6 cellular contexts compared by ENCODE assay signal in the genomic region with DNA sequence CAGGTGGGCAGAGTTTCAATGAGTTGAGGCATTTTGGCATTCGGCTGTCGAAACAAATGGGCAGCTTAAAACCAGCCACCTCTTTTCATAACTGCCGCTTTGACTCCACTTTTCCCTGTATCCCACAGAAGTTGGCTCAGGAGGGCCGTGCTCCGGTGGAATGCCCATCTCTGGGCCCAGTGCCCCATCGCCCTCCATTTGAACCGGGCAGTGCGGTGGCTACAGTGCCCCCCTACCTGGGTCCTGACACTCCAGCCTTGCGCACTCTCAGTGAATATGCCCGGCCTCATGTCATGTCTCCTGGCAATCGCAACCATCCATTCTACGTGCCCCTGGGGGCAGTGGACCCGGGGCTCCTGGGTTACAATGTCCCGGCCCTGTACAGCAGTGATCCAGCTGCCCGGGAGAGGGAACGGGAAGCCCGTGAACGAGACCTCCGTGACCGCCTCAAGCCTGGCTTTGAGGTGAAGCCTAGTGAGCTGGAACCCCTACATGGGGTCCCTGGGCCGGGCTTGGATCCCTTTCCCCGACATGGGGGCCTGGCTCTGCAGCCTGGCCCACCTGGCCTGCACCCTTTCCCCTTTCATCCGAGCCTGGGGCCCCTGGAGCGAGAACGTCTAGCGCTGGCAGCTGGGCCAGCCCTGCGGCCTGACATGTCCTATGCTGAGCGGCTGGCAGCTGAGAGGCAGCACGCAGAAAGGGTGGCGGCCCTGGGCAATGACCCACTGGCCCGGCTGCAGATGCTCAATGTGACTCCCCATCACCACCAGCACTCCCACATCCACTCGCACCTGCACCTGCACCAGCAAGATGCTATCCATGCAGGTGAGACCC.
DNase-seq lines count a peak whose midpoint lies in the region; ATAC-seq and TF ChIP-seq lines count a peak whose summit lies in the region.

No MANE protein-coding gene starts in this region.

- TF ChIP-seq CTCF in choroid plexus epithelial cell (conservative IDR thresholded peaks at IDR 0.05; ENCODE audit: low read depth, low read length) (no peak), parathyroid adenoma (IDR thresholded peaks at IDR 0.05) (no peak)

- H3K4me3 ChIP-seq in HUES6 (ENCODE audit: low read depth, low read length) (peak overlapping the region; percentile 71), choroid plexus epithelial cell (ENCODE audit: low read depth, low read length) (peak overlapping the region; percentile 74), parathyroid adenoma (ENCODE audit: low read depth, low read length) (peak overlapping the region; percentile 54)

- DNase-seq in choroid plexus epithelial cell (ENCODE audit: low read depth): no peak
- DNase-seq in ACHN: no peak
- DNase-seq in AG08396 (ENCODE audit: low spot score): no peak

- H3K9me3 ChIP-seq in HUES6 (ENCODE audit: control insufficient read depth, insufficient read depth, low read depth, low read length): no peaks in the 10 kb centered on the region
- no peaks in the 10 kb centered on the region for H3K9me3 ChIP-seq in parathyroid adenoma (ENCODE audit: control insufficient read depth, low read length)

- peaks cover 17% of the 10 kb centered on the region for H3K4me1 ChIP-seq in HUES6 (ENCODE audit: control insufficient read depth, insufficient read depth, low read length)
- peaks cover 14% of the 10 kb centered on the region for H3K4me1 ChIP-seq in parathyroid adenoma

- H3K27ac ChIP-seq in HUES6 (ENCODE audit: low read depth, low read length) (peak overlapping the region; percentile 65), parathyroid adenoma (peak overlapping the region; percentile 79)

- peak overlapping the region; percentile 43 for H3K4me2 ChIP-seq in parathyroid adenoma (ENCODE audit: low read length)

- peak overlapping the region; percentile 99 for H3K9ac ChIP-seq in HUES6 (ENCODE audit: low read length)
- H3K9ac ChIP-seq in parathyroid adenoma: no peak overlapping the region

- H2AFZ ChIP-seq in parathyroid adenoma: no peak overlapping the region

- peaks cover 53% of the 10 kb centered on the region for H3K36me3 ChIP-seq in HUES6 (ENCODE audit: control insufficient read depth, insufficient read depth, low read length)
- no peaks in the 10 kb centered on the region for H3K36me3 ChIP-seq in parathyroid adenoma (ENCODE audit: control insufficient read depth, insufficient read depth, low read length)

- H3K79me2 ChIP-seq in parathyroid adenoma: peaks cover 4% of the 10 kb centered on the region

- in situ Hi-C loops in ACHN (cut with HindIII; ENCODE audit: low pct_ligation_motif_present, low pct_unique_long_range_greater_than_20kb, low sequenced_read_pairs): no loop called here

- H3K27me3 ChIP-seq in HUES6 (ENCODE audit: control insufficient read depth, insufficient read depth, low read length) (no peaks in the 10 kb centered on the region), parathyroid adenoma (ENCODE audit: control insufficient read depth, insufficient read depth, low read length) (no peaks in the 10 kb centered on the region)

- ATAC-seq in GM18858 (IDR thresholded peaks at IDR 0.05; ENCODE audit: unreplicated experiment): no peak
